In genomic region chr5:74651710-74652109, GRCh38 we compare ENCODE assay signal across 19 cellular contexts. TPM values are rescaled to one million over a fixed set of nuclear protein-coding genes. Genes with fewer than 3 reads are reported as not detected.
DNase-seq lines count a peak whose midpoint lies in the region; ATAC-seq, FAIRE-seq and TF ChIP-seq lines count a peak whose summit lies in the region.
"Had no signal": no experiment of that assay in that cellular context is flagged by ENCODE, and none has a peak within 500 bp of the region (broad histone marks: within the 10 kb centered on the region; RNA-seq: fewer than 3 reads in every experiment).

No MANE protein-coding gene starts in this region.

- no peaks in the 10 kb centered on the region for H3K9me3 Mint-ChIP-seq in type B pancreatic cell
- H3K9me3 Mint-ChIP-seq: CD4-positive, alpha-beta memory T cell; GM23338; IgD-negative memory B cell had no signal

- no peak overlapping the region for H3K9ac ChIP-seq in HepG2 (ENCODE audit: insufficient read depth, low read depth, low read length)

- H3K4me2 ChIP-seq in HepG2 (ENCODE audit: low read depth, low read length), result 0 out of 2 replicates have a peak overlapping the region, but pooled peaks have one; percentile 5
- H3K4me2 ChIP-seq: GM23338 had no signal

- intact Hi-C loops in HepG2 (cut with micrococcal nuclease; ENCODE audit: unreplicated experiment) (no loop called here), right lobe of liver (cut with DNase I) (no loop called here)

- no peak overlapping the region for H3K4me3 Mint-ChIP-seq in type B pancreatic cell
- H3K4me3 Mint-ChIP-seq: CD4-positive, alpha-beta memory T cell; GM23338; IgD-negative memory B cell had no signal

- 22% methylated on average over 3 of the region's 3 CpGs for WGBS in HepG2 (ENCODE audit: low lambda C conversion rate)
- 54% methylated on average over 3 of the region's 3 CpGs for WGBS in right lobe of liver (ENCODE audit: insufficient coverage, low coverage, low lambda C conversion rate, missing lambda C conversion rate)

- no peaks in the 10 kb centered on the region for H3K36me3 ChIP-seq in HepG2 (replicated peaks in 1 of 2; ENCODE audit: control insufficient read depth in 1 of 2, insufficient read depth in 2 of 2, low read length in 2 of 2)
- no peaks in the 10 kb centered on the region for H3K36me3 ChIP-seq in right lobe of liver
- H3K36me3 ChIP-seq: SJCRH30 had no signal

- peaks cover 31% of the 10 kb centered on the region for H3K4me1 Mint-ChIP-seq in type B pancreatic cell (ENCODE audit: unreplicated experiment)
- H3K4me1 Mint-ChIP-seq: IgD-negative memory B cell had no signal

- H3K4me1 ChIP-seq in HepG2 (ENCODE audit: insufficient read depth, low read length) (peaks cover 38% of the 10 kb centered on the region), right lobe of liver (no peaks in the 10 kb centered on the region)

- no peaks in the 10 kb centered on the region for H3K36me3 Mint-ChIP-seq in type B pancreatic cell
- H3K36me3 Mint-ChIP-seq: CD4-positive, alpha-beta memory T cell; IgD-negative memory B cell had no signal

- no peak overlapping the region for H2AFZ ChIP-seq in HepG2 (ENCODE audit: low read length)
- H2AFZ ChIP-seq: GM23338 had no signal

- no peak for TF ChIP-seq POLR2A in HepG2 (IDR thresholded peaks at IDR 0.05; ENCODE audit: insufficient read depth in 1 of 2, low read depth in 2 of 2, low read length in 2 of 2)
- TF ChIP-seq POLR2A in right lobe of liver (IDR thresholded peaks at IDR 0.05), result no peak

- FAIRE-seq in HepG2 (lab: Jason Lieb, UNC), result no peak
- FAIRE-seq: GM12878 had no signal

- in situ Hi-C loops in HepG2 (cut with HindIII; ENCODE audit: extremely low pct_ligation_motif_present, low pct_unique_long_range_greater_than_20kb), result no loop called here

- CTCF ChIA-PET in HepG2 (lab: Yijun Ruan, JAX; ENCODE audit: low intra/inter-chr PET ratio, low total read pairs), result no interaction called here

- no peak overlapping the region for H3K4me3 ChIP-seq in HepG2 (replicated peaks in 1 of 3; ENCODE audit: insufficient read depth in 1 of 3, low read depth in 2 of 3, low read length in 3 of 3)
- H3K4me3 ChIP-seq in right lobe of liver, result no peak overlapping the region
- H3K4me3 ChIP-seq in epithelial cell of esophagus (ENCODE audit: low read length), result no peak overlapping the region
- H3K4me3 ChIP-seq: GM12878, GM23338, SJCRH30 had no signal

- BruUV-seq in HepG2 (replicated peaks; lab: Mats Ljungman, UMichigan), result no TSS peak

- TF ChIP-seq CTCF in HepG2 (CRISPR knock-in tag; IDR thresholded peaks at IDR 0.05) (no peak), right lobe of liver (IDR thresholded peaks at IDR 0.05) (no peak), epithelial cell of esophagus (IDR thresholded peaks at IDR 0.05; ENCODE audit: insufficient read depth, low read depth, low read length, missing control alignments) (no peak), type B pancreatic cell (conservative IDR thresholded peaks at IDR 0.05) (no peak)

- no peak for DNase-seq in HepG2 (ENCODE audit: low spot score)
- DNase-seq in right lobe of liver, result no peak
- peak; percentile 96 for DNase-seq in epithelial cell of esophagus (ENCODE audit: low read depth)
- peak; percentile 80 for DNase-seq in kidney glomerular epithelial cell (lab: John Stamatoyannopoulos, UW)
- no peak for DNase-seq in type B pancreatic cell (ENCODE audit: extremely low spot score, unreplicated experiment)
- DNase-seq: CD4-positive, alpha-beta memory T cell; GDM1; NCI-H1105 treated with DMSO at 0.1 percent for 48 hours; NCI-H187; NCI-H526 treated with DMSO at 0.1 percent for 48 hours; NK-92 treated with Interleukin-12 subunit alpha and Interleukin-12 subunit beta, amount 100 ng/mL, for 24 hours; OCI-M1; SJCRH30 had no signal

- no peaks in the 10 kb centered on the region for H3K27me3 Mint-ChIP-seq in type B pancreatic cell

- H3K27ac Mint-ChIP-seq in type B pancreatic cell, result peak overlapping the region; percentile 14
- H3K27ac Mint-ChIP-seq: CD4-positive, alpha-beta memory T cell; GM23338; IgD-negative memory B cell had no signal

- POLR2A ChIA-PET in HepG2 (lab: Yijun Ruan, JAX), result no interaction called here

- H3K79me2 ChIP-seq in HepG2 (ENCODE audit: insufficient read depth, low read length), result no peaks in the 10 kb centered on the region

- H3K27me3 ChIP-seq in HepG2 (ENCODE audit: control insufficient read depth in 1 of 2, insufficient read depth in 2 of 2, low read length in 2 of 2) (peaks cover 0 to 7% of the 10 kb centered on the region in 2 experiments; a peak in 1 of 5 replicates), right lobe of liver (no peaks in the 10 kb centered on the region)
- H3K27me3 ChIP-seq: SJCRH30 had no signal

- H3K27ac ChIP-seq in HepG2 (ENCODE audit: extremely low read length, insufficient read depth, low read length) (no peak overlapping the region), right lobe of liver (no peak overlapping the region)
- H3K27ac ChIP-seq: SJCRH30 had no signal

- no peaks in the 10 kb centered on the region for H3K9me3 ChIP-seq in HepG2 (ENCODE audit: low read length)
- H3K9me3 ChIP-seq in right lobe of liver, result no peaks in the 10 kb centered on the region
- H3K9me3 ChIP-seq: SJCRH30 had no signal

- H4K20me1 ChIP-seq in HepG2 (ENCODE audit: insufficient read depth, low read length), result no peaks in the 10 kb centered on the region

- TF ChIP-seq RAD21 in HepG2 (CRISPR knock-in tag; IDR thresholded peaks at IDR 0.05), result no peak

- ATAC-seq in HepG2, result no peak
- no peak for ATAC-seq in right lobe of liver
- no peak for ATAC-seq in GM19463 (IDR thresholded peaks at IDR 0.05; ENCODE audit: unreplicated experiment)
- no peak for ATAC-seq in GM19324 (IDR thresholded peaks at IDR 0.05; ENCODE audit: low FRiP score, unreplicated experiment)
- no peak for ATAC-seq in HG02642 (IDR thresholded peaks at IDR 0.05; ENCODE audit: poor library complexity, unreplicated experiment)
- ATAC-seq: GM12878, GM23338 had no signal

- TF ChIP-seq EP300 in HepG2 (IDR thresholded peaks at IDR 0.05; ENCODE audit: low read depth in 2 of 2, low read length in 2 of 2) (no peak), HepG2 (CRISPR knock-in tag; IDR thresholded peaks at IDR 0.05; ENCODE audit: borderline replicate concordance) (no peak)

TF ChIP-seq in HepG2, 621 proteins besides CTCF, POLR2A, EP300 and RAD21 (continues in another document):
- TF ChIP-seq ZFP36 (IDR thresholded peaks at IDR 0.05; ENCODE audit: borderline replicate concordance, low read depth, low read length, partially characterized antibody) (no peak), NRL (CRISPR knock-in tag; IDR thresholded peaks at IDR 0.05; ENCODE audit: borderline replicate concordance) (no peak), ZC3H13 (CRISPR knock-in tag; IDR thresholded peaks at IDR 0.05) (no peak)

RNA-seq across cellular contexts. Expression of gene ENC1, which starts 11.2 kb away (rescaled TPM):
- total RNA-seq in HepG2 (2016; rRNA removed; fragmentation: Illumina TruSeq; extraction: Trizol) (63.8 and 69.9 TPM in 2 replicates), right lobe of liver (1 to 10 TPM; 4.5 to 6.8 (median 5.5) TPM), type B pancreatic cell (ENCODE audit: low replicate concordance) (83.2 and 96.8 TPM in 2 replicates)
- 33.8 and 33.9 TPM in 2 replicates for total RNA-seq in HepG2 (2016; cell fraction: cytosol; rRNA removed; fragmentation: Illumina TruSeq; extraction: Trizol; ENCODE audit: low read depth)
- total RNA-seq in HepG2 (2016; cell fraction: insoluble cytoplasmic fraction; rRNA removed; fragmentation: Illumina TruSeq; extraction: Trizol), result 61.8 and 63.2 TPM in 2 replicates
- 48.4 and 54.2 TPM in 2 replicates for total RNA-seq in HepG2 (2016; cell fraction: membrane; rRNA removed; fragmentation: Illumina TruSeq; extraction: Trizol)
- total RNA-seq in HepG2 (2016; cell fraction: nucleus; rRNA removed; fragmentation: Illumina TruSeq; extraction: Trizol), result 60.3 and 63.7 TPM in 2 replicates
- 61.6 and 64.4 TPM in 2 replicates for polyA plus RNA-seq in HepG2 (2011; rRNA removed)
- polyA plus RNA-seq in HepG2 (2011; cell fraction: cytosol; rRNA removed), result 32.3 and 55.9 TPM in 2 replicates
- polyA plus RNA-seq in HepG2 (2011; cell fraction: nucleus; rRNA removed), result 251 and 317 TPM in 2 replicates
- 54.2 and 69.2 TPM in 2 replicates for polyA plus RNA-seq in HepG2 (2012)
- 2.0 and 2.4 TPM in 2 replicates for polyA plus RNA-seq in HepG2 (2016; cell fraction: cytosol; fragmentation: Illumina TruSeq; extraction: Trizol; ENCODE audit: low read depth)
- 40.2 and 43.8 TPM in 2 replicates for polyA plus RNA-seq in HepG2 (2016; cell fraction: insoluble cytoplasmic fraction; fragmentation: Illumina TruSeq; extraction: Trizol; ENCODE audit: low read depth)
- 9.1 and 9.2 TPM in 2 replicates for polyA plus RNA-seq in HepG2 (2016; cell fraction: membrane; fragmentation: Illumina TruSeq; extraction: Trizol; ENCODE audit: low read depth)
- 102 and 108 TPM in 2 replicates for polyA plus RNA-seq in HepG2 (2016; cell fraction: nucleus; fragmentation: Illumina TruSeq; extraction: Trizol; ENCODE audit: insufficient read depth, low read depth)
- polyA minus RNA-seq in HepG2 (2011; rRNA and poly(A)+ RNA removed; ENCODE audit: low replicate concordance), result 0.19 and 296 TPM in 2 replicates
- polyA minus RNA-seq in HepG2 (2011; cell fraction: cytosol; rRNA and poly(A)+ RNA removed), result 71.8 and 103 TPM in 2 replicates
- polyA minus RNA-seq in HepG2 (2011; cell fraction: nucleus; rRNA and poly(A)+ RNA removed), result 162 and 227 TPM in 2 replicates

RNA-seq across cellular contexts. Expression of gene HEXB, which starts 33.3 kb away (rescaled TPM):
- total RNA-seq in HepG2 (2016; rRNA removed; fragmentation: Illumina TruSeq; extraction: Trizol) (43.7 and 100 TPM in 2 replicates), right lobe of liver (100 to 1,000 TPM in 3 of 6 experiments, 10 to 100 TPM in 3; 67.8 to 174 (median 121) TPM), type B pancreatic cell (ENCODE audit: low replicate concordance) (76.6 and 114 TPM in 2 replicates)
- 17.8 and 19.0 TPM in 2 replicates for total RNA-seq in HepG2 (2016; cell fraction: cytosol; rRNA removed; fragmentation: Illumina TruSeq; extraction: Trizol; ENCODE audit: low read depth)
- 43.7 and 98.9 TPM in 2 replicates for total RNA-seq in HepG2 (2016; cell fraction: insoluble cytoplasmic fraction; rRNA removed; fragmentation: Illumina TruSeq; extraction: Trizol)
- 29.3 and 30.7 TPM in 2 replicates for total RNA-seq in HepG2 (2016; cell fraction: membrane; rRNA removed; fragmentation: Illumina TruSeq; extraction: Trizol)
- 77.9 and 100 TPM in 2 replicates for total RNA-seq in HepG2 (2016; cell fraction: nucleus; rRNA removed; fragmentation: Illumina TruSeq; extraction: Trizol)
- polyA plus RNA-seq in HepG2 (2011; rRNA removed), result 83.0 and 104 TPM in 2 replicates
- polyA plus RNA-seq in HepG2 (2011; cell fraction: cytosol; rRNA removed), result 53.4 and 70.9 TPM in 2 replicates
- 34.2 and 37.1 TPM in 2 replicates for polyA plus RNA-seq in HepG2 (2011; cell fraction: nucleus; rRNA removed)
- polyA plus RNA-seq in HepG2 (2012), result 83.2 and 103 TPM in 2 replicates
- polyA plus RNA-seq in HepG2 (2016; cell fraction: cytosol; fragmentation: Illumina TruSeq; extraction: Trizol; ENCODE audit: low read depth), result 13.9 and 17.9 TPM in 2 replicates
- polyA plus RNA-seq in HepG2 (2016; cell fraction: insoluble cytoplasmic fraction; fragmentation: Illumina TruSeq; extraction: Trizol; ENCODE audit: low read depth), result 41.8 and 42.7 TPM in 2 replicates
- 23.1 and 23.4 TPM in 2 replicates for polyA plus RNA-seq in HepG2 (2016; cell fraction: membrane; fragmentation: Illumina TruSeq; extraction: Trizol; ENCODE audit: low read depth)
- polyA plus RNA-seq in HepG2 (2016; cell fraction: nucleus; fragmentation: Illumina TruSeq; extraction: Trizol; ENCODE audit: insufficient read depth, low read depth), result 116 and 128 TPM in 2 replicates
- polyA minus RNA-seq in HepG2 (2011; rRNA and poly(A)+ RNA removed; ENCODE audit: low replicate concordance), result 55.9 and 60.1 TPM in 2 replicates
- polyA minus RNA-seq in HepG2 (2011; cell fraction: cytosol; rRNA and poly(A)+ RNA removed), result 39.4 and 45.6 TPM in 2 replicates
- polyA minus RNA-seq in HepG2 (2011; cell fraction: nucleus; rRNA and poly(A)+ RNA removed), result 36.4 and 36.8 TPM in 2 replicates

Comparison
In these comparisons a context has a peak if more than half of its experiments do, and no peak if none do; other contexts are left out.
1. DNase-seq: peak in epithelial cell of esophagus (single experiment) and kidney glomerular epithelial cell (single experiment); none in HepG2 (single experiment), right lobe of liver (0 of 3) and type B pancreatic cell (single experiment).